In the genomic region with DNA sequence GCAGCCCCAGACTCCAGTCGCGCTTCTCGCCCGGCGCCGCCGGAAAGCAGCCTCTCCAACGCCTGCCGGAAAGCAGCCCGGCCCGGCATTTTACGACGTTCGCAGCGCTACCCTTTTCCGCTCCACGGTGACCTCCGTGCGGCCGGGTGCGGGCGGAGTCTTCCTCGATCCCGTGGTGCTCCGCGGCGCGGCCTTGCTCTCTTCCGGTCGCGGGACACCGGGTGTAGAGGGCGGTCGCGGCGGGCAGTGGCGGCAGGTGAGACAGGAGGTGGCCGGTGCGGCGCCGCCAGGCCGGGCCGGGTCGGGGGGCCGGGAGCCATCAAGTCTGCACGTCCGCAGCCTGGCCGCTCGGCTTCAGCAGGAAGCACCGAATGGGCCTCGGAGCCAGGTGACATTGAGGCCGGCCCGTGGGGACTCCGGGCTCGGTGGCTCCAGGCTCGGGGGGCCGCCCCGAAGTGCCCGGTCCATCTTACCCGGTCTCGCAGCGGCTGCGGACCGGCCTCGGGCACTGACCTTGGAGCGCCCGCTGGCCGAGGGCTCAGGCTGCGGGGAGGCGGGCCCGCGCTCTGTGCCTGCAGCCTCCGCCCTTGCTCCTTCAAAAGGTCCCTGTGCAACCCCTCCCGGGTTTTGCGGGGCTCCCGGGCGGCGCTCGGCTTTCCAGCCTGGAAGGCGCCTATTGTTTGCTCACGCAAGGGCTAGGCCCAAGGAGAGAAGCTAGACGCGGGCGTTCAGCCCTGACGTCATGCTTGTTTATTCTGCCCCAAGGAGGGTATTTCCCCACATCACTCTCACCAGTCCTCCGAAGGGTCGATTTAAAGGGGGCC, we compare ENCODE assay signal across 8 cellular contexts. TPM values are rescaled to one million over a fixed set of nuclear protein-coding genes. Genes with fewer than 3 reads are reported as not detected.
A peak's percentile ranks its signal among the peaks of the same experiment; 100 is the strongest.
DNase-seq lines count a peak whose midpoint lies in the region; ATAC-seq and TF ChIP-seq lines count a peak whose summit lies in the region.

Gene COX4I1, plus strand, starts transcription at position 199 of the 824 bp plus-strand sequence. CDS start 1,511 bp downstream, outside the sequence.
Gene EMC8, minus strand, starts transcription at position 48 of the 824 bp plus-strand sequence. CDS start 249 bp downstream, outside the sequence.

- H4K20me1 ChIP-seq in PC-9 (ENCODE audit: insufficient read depth): peaks cover 33% of the 10 kb centered on the region

- peaks cover 74% of the 10 kb centered on the region for H3K79me2 ChIP-seq in PC-9 (ENCODE audit: low read depth)

- peaks cover 16% of the 10 kb centered on the region for H3K4me1 ChIP-seq in PC-9 (replicated peaks; ENCODE audit: insufficient read depth)
- peaks cover 14 to 22% of the 10 kb centered on the region in 2 donors for H3K4me1 ChIP-seq in mucosa of rectum (ENCODE audit: control insufficient read depth in 2 of 2, insufficient read depth in 2 of 2, low read length in 2 of 2)

- CTCF ChIA-PET in PC-9 (lab: Charles Lee): interaction anchor here (0.5 kb wide), 1 partner anchor 31 kb away, joined by 18 read pairs; no protein-coding TSS in a partner anchor

- DNase-seq in DMS53 (lab: John Stamatoyannopoulos, UW) (peak; percentile 96), PC-9 (peak; percentile 78 to 93), erythroblast (lab: John Stamatoyannopoulos, UW) (peak; percentile 95 to 96)
- peak; percentile 87 for DNase-seq in Jurkat, Clone E6-1 (ENCODE audit: low read depth, low spot score)
- peak; percentile 91 for DNase-seq in activated T-cell treated with anti-CD3 and anti-CD28 coated beads, Interleukin-2, amount 50 U/mL, for 1 hour
- peak; percentile 78 to 87 for DNase-seq in stimulated activated CD8-positive, alpha-beta memory T cell treated with anti-CD3 and anti-CD28 coated beads, Interleukin-4, amount 100 ng/mL, for 4 hours (ENCODE audit: low read depth in 2 of 2, low spot score in 1 of 2)

- TF ChIP-seq POLR2A in erythroblast (IDR thresholded peaks at IDR 0.05; ENCODE audit: low read length): peak; percentile 79

- H3K9me2 ChIP-seq in PC-9 (ENCODE audit: insufficient read depth): no peaks in the 10 kb centered on the region

- intact Hi-C loops in PC-9 (cut with micrococcal nuclease; ENCODE audit: unreplicated experiment): no loop called here

- peak within 1 kb of the TSS; percentile 93 to 98 for H3K9ac ChIP-seq in mucosa of rectum (ENCODE audit: low read depth in 1 of 2, low read length in 2 of 2)

- H2AFZ ChIP-seq in PC-9: peak within 1 kb of the TSS; percentile 94

- POLR2A ChIA-PET in PC-9 (lab: Charles Lee; ENCODE audit: unreplicated experiment): no interaction called here

- H3K4me2 ChIP-seq in PC-9: peak within 1 kb of the TSS; percentile 86

- H3K36me3 ChIP-seq in PC-9 (ENCODE audit: low read depth) (peaks cover 13% of the 10 kb centered on the region), mucosa of rectum (ENCODE audit: control insufficient read depth in 2 of 2, insufficient read depth in 2 of 2, low read length in 2 of 2) (peaks cover 40 to 48% of the 10 kb centered on the region in 2 donors)

- H3K9me3 ChIP-seq in PC-9 (ENCODE audit: insufficient read depth, low read depth): no peaks in the 10 kb centered on the region
- H3K9me3 ChIP-seq in mucosa of rectum (ENCODE audit: control insufficient read depth in 2 of 2, low read length in 2 of 2): no peaks in the 10 kb centered on the region

- no peaks in the 10 kb centered on the region for H3K27me3 ChIP-seq in PC-9 (ENCODE audit: insufficient read depth, low read depth)
- no peaks in the 10 kb centered on the region for H3K27me3 ChIP-seq in mucosa of rectum (ENCODE audit: control insufficient read depth in 2 of 2, insufficient read depth in 2 of 2, low read length in 2 of 2)

- no TSS peak for BruUV-seq in PC-9 (replicated peaks; lab: Mats Ljungman, UMichigan)

- peak; percentile 79 for ATAC-seq in GM21717 (IDR thresholded peaks at IDR 0.05; ENCODE audit: unreplicated experiment)

- peak within 1 kb of the TSS; percentile 75 for H3K4me3 ChIP-seq in Jurkat, Clone E6-1 (ENCODE audit: low read length)
- H3K4me3 ChIP-seq in PC-9: peak within 1 kb of the TSS; percentile 95
- peak within 1 kb of the TSS; percentile 90 to 92 for H3K4me3 ChIP-seq in mucosa of rectum (ENCODE audit: low read length in 2 of 2)

- TF ChIP-seq CTCF in PC-9 (conservative IDR thresholded peaks at IDR 0.05): no peak

- peaks cover 10% of the 10 kb centered on the region; the same call in 1 of the 2 replicates for H3F3A ChIP-seq in PC-9 (ENCODE audit: insufficient read depth, low read depth)

- peak within 1 kb of the TSS; percentile 59 for H3K27ac ChIP-seq in PC-9
- H3K27ac ChIP-seq in mucosa of rectum (ENCODE audit: low read depth in 2 of 2, low read length in 2 of 2): peak within 1 kb of the TSS; percentile 88 to 93

RNA-seq across cellular contexts. Expression of gene COX4I1, which starts in this region (rescaled TPM):
- polyA plus RNA-seq in Jurkat, Clone E6-1 (2012; ENCODE audit: insufficient read depth, insufficient read length): 751 TPM
- 468 and 545 TPM in 2 replicates for total RNA-seq in PC-9 (2021)

RNA-seq across cellular contexts. Expression of gene EMC8, which starts in this region (rescaled TPM):
- 55.6 TPM for polyA plus RNA-seq in Jurkat, Clone E6-1 (2012; ENCODE audit: insufficient read depth, insufficient read length)
- total RNA-seq in PC-9 (2021): 38.2 and 44.0 TPM in 2 replicates

Comparison
In these comparisons a context has a peak if more than half of its experiments do, and no peak if none do; other contexts are left out.
1. Peak in every context shown above with its lines: DNase-seq, ATAC-seq, H3K4me3 ChIP-seq and H3K27ac ChIP-seq.